ENCODE assay signal across 19 cellular contexts in the genomic region with DNA sequence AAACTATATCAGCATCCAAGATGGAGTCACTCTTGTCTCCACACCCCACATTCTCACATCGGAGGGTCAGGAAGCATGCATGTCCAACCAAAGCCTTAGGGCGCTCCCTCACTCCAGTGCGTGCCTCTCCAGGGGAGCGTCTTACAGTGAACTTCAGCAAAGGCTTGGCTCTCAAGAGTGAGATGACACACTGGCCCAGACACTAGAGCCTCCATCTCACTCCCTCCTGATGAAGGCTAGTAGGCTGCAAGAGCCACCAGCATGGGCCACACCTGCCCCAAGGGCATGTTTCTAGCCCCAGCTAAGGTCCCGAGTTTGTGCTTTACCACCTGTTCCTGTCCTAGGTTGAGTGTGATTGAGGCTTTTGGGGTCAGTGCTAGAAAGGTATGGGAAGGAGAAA. TPM values are rescaled to one million over a fixed set of nuclear protein-coding genes. Genes with fewer than 3 reads are reported as not detected.
DNase-seq lines count a peak whose midpoint lies in the region; ATAC-seq and TF ChIP-seq lines count a peak whose summit lies in the region.
"Had no signal": no experiment of that assay in that cellular context is flagged by ENCODE, and none has a peak within 500 bp of the region (broad histone marks: within the 10 kb centered on the region; RNA-seq: fewer than 3 reads in every experiment).

No MANE protein-coding gene starts in this region.

- no peak overlapping the region for H2BK12ac ChIP-seq in trophoblast cell (ENCODE audit: low read length)

- H3K4me2 ChIP-seq in trophoblast cell (ENCODE audit: low read length): no peak overlapping the region
- H3K4me2 ChIP-seq: BLaER1 treated with 17β-estradiol and CSF1 and Interleukin-3, amounts not matched to agents 10 nM and 100 nM had no signal

- peaks cover 24% of the 10 kb centered on the region for H3K27me3 Mint-ChIP-seq in activated T-cell treated with anti-CD3 and anti-CD28 coated beads, Interleukin-2, amount 50 U/mL, for 24 hours
- peaks cover 29% of the 10 kb centered on the region for H3K27me3 Mint-ChIP-seq in activated T-cell treated with anti-CD3 and anti-CD28 coated beads, Interleukin-2, amount 50 U/mL, for 4 hours (ENCODE audit: low read depth)
- H3K27me3 Mint-ChIP-seq in endothelial cell (ENCODE audit: unreplicated experiment): peaks cover 10% of the 10 kb centered on the region

- no peak overlapping the region for H3K4ac ChIP-seq in trophoblast cell (ENCODE audit: low read depth, low read length)

- H3K18ac ChIP-seq in trophoblast cell (ENCODE audit: low read length): no peak overlapping the region

- H3K36me3 Mint-ChIP-seq in activated T-cell treated with anti-CD3 and anti-CD28 coated beads, Interleukin-2, amount 50 U/mL, for 24 hours (ENCODE audit: low read depth): no peaks in the 10 kb centered on the region
- no peaks in the 10 kb centered on the region for H3K36me3 Mint-ChIP-seq in activated T-cell treated with anti-CD3 and anti-CD28 coated beads, Interleukin-2, amount 50 U/mL, for 4 hours (ENCODE audit: insufficient read depth)
- H3K36me3 Mint-ChIP-seq in endothelial cell (ENCODE audit: low read depth, unreplicated experiment): peaks cover 6% of the 10 kb centered on the region
- H3K36me3 Mint-ChIP-seq: CD14-positive monocyte had no signal

- H3K27me3 ChIP-seq in trophoblast cell (ENCODE audit: insufficient read depth, low read length) (no peaks in the 10 kb centered on the region), spleen (replicated peaks in 1 of 7) (peaks cover 0 to 19% (median 0%) of the 10 kb centered on the region in 7 donors)
- H3K27me3 ChIP-seq: BE2C had no signal

- no peak overlapping the region for H2AK5ac ChIP-seq in trophoblast cell (ENCODE audit: low read length)

- H4K91ac ChIP-seq in trophoblast cell (ENCODE audit: low read depth, low read length): no peak overlapping the region

- H3K4me1 ChIP-seq in trophoblast cell (ENCODE audit: control insufficient read depth in 1 of 2, insufficient read depth in 2 of 2, low read length in 2 of 2): no peaks in the 10 kb centered on the region
- no peaks in the 10 kb centered on the region for H3K4me1 ChIP-seq in spleen
- H3K4me1 ChIP-seq: BE2C, HAP-1 had no signal

- no peaks in the 10 kb centered on the region for H3K79me1 ChIP-seq in trophoblast cell (ENCODE audit: low read length)

- no peak overlapping the region for H3K23ac ChIP-seq in trophoblast cell (ENCODE audit: low read length)

- no peak for TF ChIP-seq POLR2A in spleen (IDR thresholded peaks at IDR 0.05)

- H3K9me3 ChIP-seq in trophoblast cell (ENCODE audit: insufficient read depth, low read depth, low read length) (no peaks in the 10 kb centered on the region), spleen (peaks cover 0 to 9% (median 5%) of the 10 kb centered on the region in 8 donors)
- H3K9me3 ChIP-seq: BE2C, HAP-1 had no signal

- no peak overlapping the region for H4K8ac ChIP-seq in trophoblast cell (ENCODE audit: low read depth, low read length)

- no peak overlapping the region for H3K9ac ChIP-seq in trophoblast cell (ENCODE audit: low read length)
- H3K9ac ChIP-seq: BLaER1 treated with 17β-estradiol and CSF1 and Interleukin-3, amounts not matched to agents 10 nM and 100 nM had no signal

- H3K4me3 ChIP-seq in trophoblast cell (ENCODE audit: low read depth, low read length) (no peak overlapping the region), spleen (no peak overlapping the region)
- H3K4me3 ChIP-seq: BLaER1 treated with 17β-estradiol and CSF1 and Interleukin-3, amounts not matched to agents 10 nM and 100 nM; HAP-1 had no signal

- no peaks in the 10 kb centered on the region for H3K36me3 ChIP-seq in trophoblast cell (ENCODE audit: control insufficient read depth in 1 of 2, insufficient read depth in 2 of 2, low read length in 2 of 2)
- no peaks in the 10 kb centered on the region for H3K36me3 ChIP-seq in spleen
- H3K36me3 ChIP-seq: BE2C; BLaER1 treated with 17β-estradiol and CSF1 and Interleukin-3, amounts not matched to agents 10 nM and 100 nM; HAP-1 had no signal

- no peaks in the 10 kb centered on the region for H3K4me1 Mint-ChIP-seq in activated T-cell treated with anti-CD3 and anti-CD28 coated beads, Interleukin-2, amount 50 U/mL, for 24 hours (ENCODE audit: low read depth)
- peaks cover 1% of the 10 kb centered on the region for H3K4me1 Mint-ChIP-seq in activated T-cell treated with anti-CD3 and anti-CD28 coated beads, Interleukin-2, amount 50 U/mL, for 4 hours (ENCODE audit: low read depth)
- H3K4me1 Mint-ChIP-seq in endothelial cell (ENCODE audit: unreplicated experiment): peaks cover 38% of the 10 kb centered on the region
- H3K4me1 Mint-ChIP-seq: CD8-positive, alpha-beta memory T cell had no signal

- H3K27ac Mint-ChIP-seq in activated T-cell treated with anti-CD3 and anti-CD28 coated beads, Interleukin-2, amount 50 U/mL, for 24 hours: no peak overlapping the region
- H3K27ac Mint-ChIP-seq in endothelial cell (ENCODE audit: unreplicated experiment): peak overlapping the region; percentile 5
- H3K27ac Mint-ChIP-seq: CD4-positive, alpha-beta T cell; CD8-positive, alpha-beta memory T cell; HFFc6 had no signal

- no peaks in the 10 kb centered on the region for H3K9me3 Mint-ChIP-seq in activated T-cell treated with anti-CD3 and anti-CD28 coated beads, Interleukin-2, amount 50 U/mL, for 24 hours
- no peaks in the 10 kb centered on the region for H3K9me3 Mint-ChIP-seq in activated T-cell treated with anti-CD3 and anti-CD28 coated beads, Interleukin-2, amount 50 U/mL, for 4 hours
- no peaks in the 10 kb centered on the region for H3K9me3 Mint-ChIP-seq in endothelial cell (ENCODE audit: unreplicated experiment)
- H3K9me3 Mint-ChIP-seq: CD4-positive, alpha-beta T cell had no signal

- H3K27ac ChIP-seq in trophoblast cell (ENCODE audit: low read depth, low read length) (no peak overlapping the region), spleen (no peak overlapping the region)
- H3K27ac ChIP-seq: 22Rv1; BLaER1 treated with 17β-estradiol and CSF1 and Interleukin-3, amounts not matched to agents 10 nM and 100 nM had no signal

- H4K12ac ChIP-seq in trophoblast cell (ENCODE audit: low read depth, low read length): no peak overlapping the region

- no peak overlapping the region for H3K4me3 Mint-ChIP-seq in activated T-cell treated with anti-CD3 and anti-CD28 coated beads, Interleukin-2, amount 50 U/mL, for 24 hours
- no peak overlapping the region for H3K4me3 Mint-ChIP-seq in activated T-cell treated with anti-CD3 and anti-CD28 coated beads, Interleukin-2, amount 50 U/mL, for 4 hours
- H3K4me3 Mint-ChIP-seq in endothelial cell (ENCODE audit: unreplicated experiment): no peak overlapping the region
- H3K4me3 Mint-ChIP-seq: CD14-positive monocyte; CD4-positive, alpha-beta T cell; CD8-positive, alpha-beta memory T cell; HFFc6 had no signal

- H3K79me2 ChIP-seq in trophoblast cell (ENCODE audit: control insufficient read depth, insufficient read depth, low read length, poor library complexity): no peaks in the 10 kb centered on the region

- WGBS in trophoblast cell (ENCODE audit: extremely low coverage, insufficient coverage, insufficient read length): no CpG with 5 or more reads among the region's 5 CpGs
- WGBS in spleen, 5 donors: 88 to 100% (median 94%) methylated on average over 3 to 5 of the region's 5 CpGs

- H3K14ac ChIP-seq in trophoblast cell (ENCODE audit: low read length): no peak overlapping the region

- H2BK5ac ChIP-seq in trophoblast cell (ENCODE audit: low read depth, low read length, poor library complexity): no peak overlapping the region

- TF ChIP-seq CTCF in endothelial cell (IDR thresholded peaks at IDR 0.05; ENCODE audit: unreplicated experiment) (no peak), spleen (IDR thresholded peaks at IDR 0.05 in 8 of 11, conservative IDR thresholded peaks at IDR 0.05 in 3 of 11) (no peak)

- DNase-seq in activated T-cell treated with anti-CD3 and anti-CD28 coated beads, Interleukin-2, amount 50 U/mL, for 24 hours: peak; percentile 15
- DNase-seq in activated T-cell treated with anti-CD3 and anti-CD28 coated beads, Interleukin-2, amount 50 U/mL, for 4 hours: no peak
- DNase-seq in endothelial cell (ENCODE audit: low spot score) (no peak), trophoblast cell (peak; percentile 91 to 93), spleen (peak; percentile 19), DMS153 (lab: John Stamatoyannopoulos, UW) (no peak), HuH-7 (ENCODE audit: low spot score) (no peak)
- DNase-seq: AML-193; BE2C; CD4-positive, alpha-beta T cell; CD8-positive, alpha-beta memory T cell; DND-41; GOT3; HFFc6 had no signal

- no peak overlapping the region for H2AFZ ChIP-seq in trophoblast cell (ENCODE audit: insufficient read depth, low read length, poor library complexity)

- H2BK120ac ChIP-seq in trophoblast cell (ENCODE audit: insufficient read depth, low read length, poor library complexity): no peak overlapping the region

- intact Hi-C loops in spleen (cut with DNase I; ENCODE audit: low total_unique reads): no loop called here

- no peak for ATAC-seq in activated T-cell treated with anti-CD3 and anti-CD28 coated beads, Interleukin-2, amount 50 U/mL, for 4 hours
- no peak for ATAC-seq in GM21367 (IDR thresholded peaks at IDR 0.05; ENCODE audit: unreplicated experiment)

RNA-seq across cellular contexts. Expression of gene BEAN1, which starts 40.5 kb away (rescaled TPM):
- not detected for total RNA-seq in activated T-cell treated with anti-CD3 and anti-CD28 coated beads, Interleukin-2, amount 50 U/mL, for 4 hours
- total RNA-seq in endothelial cell (ENCODE audit: unreplicated experiment) (0.49 TPM), spleen (under 1 TPM in 4 of 7 donors, not detected in 3; 0.21 to 0.68 (median 0.45) TPM)
- 1.0 and 1.2 TPM in 2 replicates for polyA plus RNA-seq in trophoblast cell (2013)
- polyA plus RNA-seq in spleen: under 1 TPM; 0.30 to 0.42 (median 0.30) TPM
- total RNA-seq: CD4-positive, alpha-beta T cell; CD8-positive, alpha-beta memory T cell; HFFc6 had no signal

Comparison
In these comparisons a context has a peak if more than half of its experiments do, and no peak if none do; other contexts are left out.
1. DNase-seq: peak in activated T-cell treated with anti-CD3 and anti-CD28 coated beads, Interleukin-2, amount 50 U/mL, for 24 hours (single experiment), trophoblast cell (2 of 2) and spleen (single experiment); none in activated T-cell treated with anti-CD3 and anti-CD28 coated beads, Interleukin-2, amount 50 U/mL, for 4 hours (single experiment), endothelial cell (single experiment), DMS153 (single experiment) and HuH-7 (single experiment).